Comparison of ENCODE assay signal across 1 cellular context in genomic region chr10:3551761-3552160, GRCh38.
TF ChIP-seq lines count a peak whose summit lies in the region.

No MANE protein-coding gene starts in this region.

TF ChIP-seq in K562, 482 proteins besides CTCF, POLR2A, EP300 and RAD21 (continued from another document):
- TF ChIP-seq ZBTB33 (CRISPR knock-in tag; IDR thresholded peaks at IDR 0.05) (no peak), NFE2 (IDR thresholded peaks at IDR 0.05; ENCODE audit: low read depth) (0 out of 2 replicates have a peak, but pooled peaks have one; percentile 3), RREB1 (CRISPR knock-in tag; IDR thresholded peaks at IDR 0.05) (no peak), FOSL1 (tag; conservative IDR thresholded peaks at IDR 0.05) (no peak)
